ENCODE assay signal across 18 cellular contexts in the genomic region with DNA sequence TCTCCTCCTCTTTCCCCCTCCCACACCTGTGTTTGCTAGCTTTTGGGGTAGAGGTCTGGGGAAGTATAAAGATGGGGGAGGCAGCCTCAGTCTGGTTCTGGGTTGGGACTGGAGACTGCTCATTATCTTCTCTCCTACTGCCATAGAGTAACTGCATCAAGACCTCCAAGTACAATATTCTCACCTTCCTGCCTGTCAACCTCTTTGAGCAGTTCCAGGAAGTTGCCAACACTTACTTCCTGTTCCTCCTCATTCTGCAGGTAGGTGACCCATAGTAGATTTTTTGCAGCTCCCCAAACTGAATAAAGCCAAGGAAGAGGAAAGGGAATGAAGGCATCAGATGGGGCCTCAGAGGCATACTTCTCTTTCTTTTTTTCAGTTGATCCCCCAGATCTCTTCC. TPM values are rescaled to one million over a fixed set of nuclear protein-coding genes. Genes with fewer than 3 reads are reported as not detected.
DNase-seq lines count a peak whose midpoint lies in the region; ATAC-seq and TF ChIP-seq lines count a peak whose summit lies in the region.
"Had no signal": no experiment of that assay in that cellular context is flagged by ENCODE, and none has a peak within 500 bp of the region (broad histone marks: within the 10 kb centered on the region; RNA-seq: fewer than 3 reads in every experiment).

No MANE protein-coding gene starts in this region.

- H4K20me1 ChIP-seq in Karpas-422 (ENCODE audit: insufficient read depth, low read depth, low read length) = peaks cover 5% of the 10 kb centered on the region; the same call in 1 of the 2 replicates

- H3K9ac ChIP-seq in Karpas-422 (ENCODE audit: low read length) = no peak overlapping the region

- no peak for TF ChIP-seq POLR2A in body of pancreas (IDR thresholded peaks at IDR 0.05)

- H3K4me3 Mint-ChIP-seq in CD4-positive, alpha-beta memory T cell = peak overlapping the region; percentile 86 to 98 (median 89)
- peak overlapping the region; percentile 82 for H3K4me3 Mint-ChIP-seq in activated naive CD8-positive, alpha-beta T cell
- peak overlapping the region; percentile 57 for H3K4me3 Mint-ChIP-seq in natural killer cell

- TF ChIP-seq CTCF in natural killer cell (IDR thresholded peaks at IDR 0.05) (no peak), body of pancreas (IDR thresholded peaks at IDR 0.05) (no peak)

- no peaks in the 10 kb centered on the region for H3K79me2 ChIP-seq in Karpas-422 (ENCODE audit: low read length)

- peaks cover 49 to 92% (median 74%) of the 10 kb centered on the region in 4 donors for H3K4me1 Mint-ChIP-seq in CD4-positive, alpha-beta memory T cell
- H3K4me1 Mint-ChIP-seq in activated naive CD8-positive, alpha-beta T cell (ENCODE audit: low read depth) = peaks cover 79% of the 10 kb centered on the region
- peaks cover 54 to 60% of the 10 kb centered on the region in 2 donors for H3K4me1 Mint-ChIP-seq in natural killer cell

- H3K36me3 Mint-ChIP-seq in CD4-positive, alpha-beta memory T cell = peaks cover 48 to 66% of the 10 kb centered on the region in 2 donors
- H3K36me3 Mint-ChIP-seq in activated naive CD8-positive, alpha-beta T cell = peaks cover 13% of the 10 kb centered on the region
- peaks cover 7% of the 10 kb centered on the region for H3K36me3 Mint-ChIP-seq in natural killer cell

- peak overlapping the region; percentile 89 for H3K27ac ChIP-seq in CD4-positive, alpha-beta memory T cell (ENCODE audit: low read depth, low read length)
- H3K27ac ChIP-seq in Karpas-422 (ENCODE audit: low read length) (no peak overlapping the region), body of pancreas (no peak overlapping the region)
- H3K27ac ChIP-seq: HL-60, psoas muscle had no signal

- no peaks in the 10 kb centered on the region for H3K9me3 Mint-ChIP-seq in CD4-positive, alpha-beta memory T cell
- H3K9me3 Mint-ChIP-seq in activated naive CD8-positive, alpha-beta T cell (ENCODE audit: low read depth) = no peaks in the 10 kb centered on the region
- H3K9me3 Mint-ChIP-seq in natural killer cell = no peaks in the 10 kb centered on the region

- H3K27me3 ChIP-seq in CD4-positive, alpha-beta memory T cell (ENCODE audit: insufficient read depth, low read length) = no peaks in the 10 kb centered on the region
- H3K27me3 ChIP-seq in Karpas-422 (ENCODE audit: low read length) (no peaks in the 10 kb centered on the region), body of pancreas (no peaks in the 10 kb centered on the region)

- H3K27me3 Mint-ChIP-seq in CD4-positive, alpha-beta memory T cell = no peaks in the 10 kb centered on the region
- no peaks in the 10 kb centered on the region for H3K27me3 Mint-ChIP-seq in activated naive CD8-positive, alpha-beta T cell
- no peaks in the 10 kb centered on the region for H3K27me3 Mint-ChIP-seq in natural killer cell (ENCODE audit: low read depth in 2 of 2)

- CTCF ChIA-PET in CD4-positive, alpha-beta memory T cell (lab: Charles Lee; ENCODE audit: partially characterized antibody) = interaction anchor here (1.3 to 17.1 kb wide), 5 partner anchors 19 to 148 kb away, joined by 3 to 543 read pairs (median 10); partner anchors contain the start of gene IL6R

- peaks cover 84% of the 10 kb centered on the region for H3K4me1 ChIP-seq in CD4-positive, alpha-beta memory T cell (ENCODE audit: insufficient read depth, low read length)
- H3K4me1 ChIP-seq in Karpas-422 (ENCODE audit: low read length) (peaks cover 32% of the 10 kb centered on the region), body of pancreas (peaks cover 49% of the 10 kb centered on the region)

- H3K4me3 ChIP-seq in CD4-positive, alpha-beta memory T cell (ENCODE audit: low read length in 2 of 2) = peak overlapping the region in 1 of 2 donors; percentile 66
- H3K4me3 ChIP-seq in Karpas-422 (ENCODE audit: low read length) = no peak overlapping the region
- H3K4me3 ChIP-seq in body of pancreas = no peak overlapping the region
- H3K4me3 ChIP-seq: HAP-1, psoas muscle had no signal

- H3K9me2 ChIP-seq in Karpas-422 (replicated peaks; ENCODE audit: insufficient read depth, low read length) = no peaks in the 10 kb centered on the region

- no peaks in the 10 kb centered on the region for H3K9me3 ChIP-seq in CD4-positive, alpha-beta memory T cell (ENCODE audit: control insufficient read depth in 1 of 2, low read length in 2 of 2)
- no peaks in the 10 kb centered on the region for H3K9me3 ChIP-seq in Karpas-422 (ENCODE audit: low read length)
- no peaks in the 10 kb centered on the region for H3K9me3 ChIP-seq in body of pancreas
- H3K9me3 ChIP-seq: HAP-1, psoas muscle had no signal

- ATAC-seq in natural killer cell (no peak), body of pancreas (no peak)
- ATAC-seq: psoas muscle had no signal

- POLR2A ChIA-PET in CD4-positive, alpha-beta memory T cell (lab: Charles Lee; ENCODE audit: partially characterized antibody) = interaction anchor here (1.7 to 17.5 kb wide), 3 partner anchors 13 to 133 kb away, joined by 6 to 728 read pairs (median 107); partner anchors contain the start of gene IL6R

- DNase-seq in CD4-positive, alpha-beta memory T cell = peak in 1 of 5 donors; percentile 24
- DNase-seq in Karpas-422 (peak; percentile 46), natural killer cell (no peak), body of pancreas (no peak), NOMO-1 treated with DMSO at 0.1 percent for 48 hours (lab: John Stamatoyannopoulos, UW; ENCODE audit: unreplicated experiment) (no peak)
- no peak for DNase-seq in activated effector memory CD4-positive, alpha-beta T cell treated with anti-CD3 and anti-CD28 coated beads, Interleukin-2, amount 50 U/mL, for 16 hours
- DNase-seq: central memory CD4-positive, alpha-beta T cell; effector CD8-positive, alpha-beta T cell; hippocampal formation; kidney; NCI-H510A treated with DMSO at 0.1 percent for 48 hours; psoas muscle; small intestine; stimulated activated CD8-positive, alpha-beta memory T cell treated with anti-CD3 and anti-CD28 coated beads, Interleukin-4, amount 100 ng/mL, for 48 hours had no signal

- no peak overlapping the region for H2AFZ ChIP-seq in Karpas-422 (ENCODE audit: low read length)

- intact Hi-C loops in CD4-positive, alpha-beta memory T cell (cut with micrococcal nuclease) = no loop called here
- intact Hi-C loops in natural killer cell (cut with micrococcal nuclease) (no loop called here), body of pancreas (cut with DNase I) (no loop called here)

- peak overlapping the region; percentile 70 to 90 (median 86) for H3K27ac Mint-ChIP-seq in CD4-positive, alpha-beta memory T cell
- H3K27ac Mint-ChIP-seq in activated naive CD8-positive, alpha-beta T cell = peak overlapping the region; percentile 47
- peak overlapping the region; percentile 43 to 63 for H3K27ac Mint-ChIP-seq in natural killer cell

- peaks cover 45% of the 10 kb centered on the region for H3K36me3 ChIP-seq in CD4-positive, alpha-beta memory T cell (ENCODE audit: insufficient read depth, low read length)
- H3K36me3 ChIP-seq in Karpas-422 (ENCODE audit: insufficient read depth, low read length) (no peaks in the 10 kb centered on the region), body of pancreas (replicated peaks in 1 of 2; ENCODE audit: insufficient read depth in 1 of 2, low read depth in 2 of 2) (no peaks in the 10 kb centered on the region)

- no peak overlapping the region for H3K4me2 ChIP-seq in Karpas-422 (ENCODE audit: low read depth, low read length, poor library complexity, severe bottlenecking)

RNA-seq across cellular contexts. Expression of gene ATP8B2, which starts 5.3 kb away (rescaled TPM):
- total RNA-seq in CD4-positive, alpha-beta memory T cell = 100 to 1,000 TPM; 186 TPM
- 10 to 100 TPM; 53.5 to 95.4 TPM for polyA plus RNA-seq in CD4-positive, alpha-beta memory T cell
- total RNA-seq in Karpas-422 (2014; rRNA removed; shearing (Covaris generic); ENCODE audit: low replicate concordance) = 10.6 and 19.6 TPM in 2 replicates
- total RNA-seq in natural killer cell (10 to 100 TPM; 47.8 to 67.5 (median 59.3) TPM), body of pancreas (10 to 100 TPM; 10.9 to 16.3 TPM)

RNA-seq across cellular contexts. Expression of gene AQP10, which starts 9.8 kb away (rescaled TPM):
- not detected for total RNA-seq in CD4-positive, alpha-beta memory T cell
- polyA plus RNA-seq in CD4-positive, alpha-beta memory T cell = not detected
- total RNA-seq in Karpas-422 (2014; rRNA removed; shearing (Covaris generic); ENCODE audit: low replicate concordance) = not detected in 2 replicates
- total RNA-seq in natural killer cell (under 1 TPM in 1 of 3 donors, not detected in 2; 0.82 TPM), body of pancreas (under 1 TPM in 1 of 2 donors, not detected in 1; 0.26 TPM)
- total RNA-seq: kidney, psoas muscle, temporal lobe had no signal

RNA-seq across cellular contexts. Expression of gene HAX1, which starts 58.2 kb away (rescaled TPM):
- 100 to 1,000 TPM; 110 to 121 TPM for total RNA-seq in CD4-positive, alpha-beta memory T cell
- 100 to 1,000 TPM; 167 to 259 TPM for polyA plus RNA-seq in CD4-positive, alpha-beta memory T cell
- total RNA-seq in Karpas-422 (2014; rRNA removed; shearing (Covaris generic); ENCODE audit: low replicate concordance) = 184 and 229 TPM in 2 replicates
- total RNA-seq in natural killer cell = 10 to 100 TPM; 36.5 to 52.8 (median 40.0) TPM
- total RNA-seq in body of pancreas = 10 to 100 TPM; 44.5 to 54.5 TPM
